In the genomic region with DNA sequence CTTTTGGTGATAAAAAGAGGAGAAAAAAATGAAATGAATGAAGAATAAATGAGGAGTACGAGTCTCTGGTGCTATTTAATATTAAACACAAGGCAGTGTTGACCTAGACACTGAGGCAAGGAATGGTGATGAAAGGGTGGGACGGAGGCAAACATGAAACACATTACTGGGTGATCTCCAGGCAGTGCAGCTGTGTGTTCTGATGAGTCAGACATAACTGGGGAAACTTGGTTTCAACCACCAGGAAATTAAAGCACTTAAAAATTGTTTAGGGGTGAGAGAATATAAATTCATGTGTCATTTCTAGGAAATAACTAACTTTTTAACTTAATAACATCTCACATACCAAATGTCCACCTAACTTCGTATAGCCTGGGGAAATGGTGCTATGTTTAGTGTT, we compare ENCODE assay signal across 9 cellular contexts. TPM values are rescaled to one million over a fixed set of nuclear protein-coding genes. Genes with fewer than 3 reads are reported as not detected.
A peak's percentile ranks its signal among the peaks of the same experiment; 100 is the strongest.
DNase-seq lines count a peak whose midpoint lies in the region; ATAC-seq, FAIRE-seq and TF ChIP-seq lines count a peak whose summit lies in the region.
"Had no signal": no experiment of that assay in that cellular context is flagged by ENCODE, and none has a peak within 500 bp of the region (broad histone marks: within the 10 kb centered on the region; RNA-seq: fewer than 3 reads in every experiment).

No MANE protein-coding gene starts in this region.

- no peak overlapping the region for H3K23ac ChIP-seq in mesenchymal stem cell (ENCODE audit: low read length in 2 of 2)

- H3K27ac Mint-ChIP-seq in mesothelial cell of epicardium: no peak overlapping the region

- no peaks in the 10 kb centered on the region for H3K9me2 ChIP-seq in MM.1S (replicated peaks; ENCODE audit: insufficient read depth, low read length)

- H2BK12ac ChIP-seq in mesenchymal stem cell (ENCODE audit: low read length in 2 of 2): no peak overlapping the region

- H3K27ac ChIP-seq in MM.1S (ENCODE audit: low read length) (peak overlapping the region; percentile 56; the same call in 1 of the 2 replicates), mesenchymal stem cell (ENCODE audit: low read length, poor library complexity, severe bottlenecking) (peak overlapping the region; percentile 93)

- no peaks in the 10 kb centered on the region for H3K9me3 Mint-ChIP-seq in mesothelial cell of epicardium

- H3K4me1 ChIP-seq in MM.1S (ENCODE audit: low read length) (peaks cover 44% of the 10 kb centered on the region), mesenchymal stem cell (ENCODE audit: control insufficient read depth, insufficient read depth, low read depth, low read length) (peaks cover 3% of the 10 kb centered on the region)

- H3K36me3 Mint-ChIP-seq in mesothelial cell of epicardium: no peaks in the 10 kb centered on the region

- H2AK5ac ChIP-seq in mesenchymal stem cell (ENCODE audit: low read length, severe bottlenecking): no peak overlapping the region

- H3K36me3 ChIP-seq in MM.1S (replicated peaks; ENCODE audit: insufficient read depth, low read length) (no peaks in the 10 kb centered on the region), bronchial epithelial cell (ENCODE audit: control insufficient read depth, insufficient read depth, low read length) (no peaks in the 10 kb centered on the region), mesenchymal stem cell (ENCODE audit: control insufficient read depth in 1 of 2, insufficient read depth in 2 of 2, low read depth in 1 of 2, low read length in 2 of 2) (no peaks in the 10 kb centered on the region)

- no peaks in the 10 kb centered on the region for H4K20me1 ChIP-seq in MM.1S (ENCODE audit: insufficient read depth, low read length)

- H3K79me2 ChIP-seq in MM.1S (ENCODE audit: low read length): no peaks in the 10 kb centered on the region

- no peak overlapping the region for H2AFZ ChIP-seq in MM.1S (ENCODE audit: low read length)
- H2AFZ ChIP-seq in mesenchymal stem cell (ENCODE audit: low read depth, low read length): no peak overlapping the region

- peaks cover 22% of the 10 kb centered on the region for H3F3A ChIP-seq in MM.1S (ENCODE audit: insufficient read depth, low read length)

- no peak overlapping the region for H3K9ac ChIP-seq in MM.1S (ENCODE audit: low read length)
- H3K9ac ChIP-seq in mesenchymal stem cell (ENCODE audit: low read length): peak overlapping the region; percentile 9

- 6% methylated on average over 2 of the region's 3 CpGs for WGBS in mesenchymal stem cell

- no peak for TF ChIP-seq CTCF in MM.1S (IDR thresholded peaks at IDR 0.05; ENCODE audit: low read length)
- no peak for TF ChIP-seq CTCF in bronchial epithelial cell (IDR thresholded peaks at IDR 0.05; ENCODE audit: insufficient read depth, low read length, severe bottlenecking)
- no peak for TF ChIP-seq CTCF in mesothelial cell of epicardium (IDR thresholded peaks at IDR 0.05; ENCODE audit: unreplicated experiment)

- DNase-seq in COLO668 (lab: John Stamatoyannopoulos, UW; ENCODE audit: unreplicated experiment) (peak; percentile 45), MM.1S (peak; percentile 53), bronchial epithelial cell (ENCODE audit: low read depth) (peak; percentile 92), mesenchymal stem cell (peak; percentile 71), mesothelial cell of epicardium (ENCODE audit: low spot score in 2 of 2, unreplicated experiment in 2 of 2) (no peak), frontal cortex (ENCODE audit: low spot score in 2 of 2) (no peak)
- DNase-seq: left cardiac atrium had no signal

- H3K4ac ChIP-seq in mesenchymal stem cell (ENCODE audit: low read depth in 1 of 2, low read length in 2 of 2): no peak overlapping the region

- H2BK5ac ChIP-seq in mesenchymal stem cell (ENCODE audit: low read depth, low read length, poor library complexity, severe bottlenecking): peak overlapping the region; percentile 66

- peak; percentile 43 for FAIRE-seq in bronchial epithelial cell (lab: Jason Lieb, UNC)
- FAIRE-seq in frontal cortex (lab: Jason Lieb, UNC): no peak

- H3K4me1 Mint-ChIP-seq in mesothelial cell of epicardium: no peaks in the 10 kb centered on the region

- H3K27me3 ChIP-seq in MM.1S (replicated peaks; ENCODE audit: insufficient read depth, low read length) (no peaks in the 10 kb centered on the region), bronchial epithelial cell (ENCODE audit: control insufficient read depth, insufficient read depth, low read length) (no peaks in the 10 kb centered on the region), mesenchymal stem cell (ENCODE audit: control insufficient read depth in 1 of 2, insufficient read depth in 1 of 2, low read length in 2 of 2) (no peaks in the 10 kb centered on the region)

- H3K4me3 ChIP-seq in MM.1S (ENCODE audit: low read length): no peak overlapping the region
- H3K4me3 ChIP-seq in bronchial epithelial cell (ENCODE audit: low read depth, low read length): no peak overlapping the region
- H3K4me3 ChIP-seq in mesenchymal stem cell (ENCODE audit: insufficient read depth in 1 of 2, low read depth in 1 of 2, low read length in 2 of 2): no peak overlapping the region

- H3K4me3 Mint-ChIP-seq in mesothelial cell of epicardium: no peak overlapping the region

- H3K18ac ChIP-seq in mesenchymal stem cell (ENCODE audit: low read depth in 1 of 2, low read length in 2 of 2): no peak overlapping the region

- no peaks in the 10 kb centered on the region for H3K9me3 ChIP-seq in MM.1S (replicated peaks; ENCODE audit: insufficient read depth, low read length)
- H3K9me3 ChIP-seq in mesenchymal stem cell (ENCODE audit: control insufficient read depth, low read length): no peaks in the 10 kb centered on the region

- no peak overlapping the region for H2BK120ac ChIP-seq in mesenchymal stem cell (ENCODE audit: low read depth, low read length)

- H3K79me1 ChIP-seq in mesenchymal stem cell (replicated peaks; ENCODE audit: low read length, poor library complexity, severe bottlenecking): no peaks in the 10 kb centered on the region

- peaks cover 15% of the 10 kb centered on the region for H3K27me3 Mint-ChIP-seq in mesothelial cell of epicardium (ENCODE audit: low read depth)

- H3K14ac ChIP-seq in mesenchymal stem cell (ENCODE audit: low read length in 2 of 2): no peak overlapping the region

- H3K4me2 ChIP-seq in MM.1S (ENCODE audit: low read depth, low read length): peak overlapping the region; percentile 18; the same call in 1 of the 2 replicates
- no peak overlapping the region for H3K4me2 ChIP-seq in mesenchymal stem cell (ENCODE audit: low read length, poor library complexity, severe bottlenecking)

- ATAC-seq in GM21825 (IDR thresholded peaks at IDR 0.05; ENCODE audit: unreplicated experiment) (no peak), HG02870 (IDR thresholded peaks at IDR 0.05; ENCODE audit: unreplicated experiment) (no peak)

- no peak overlapping the region for H4K8ac ChIP-seq in mesenchymal stem cell (ENCODE audit: low read length)

- no peak overlapping the region for H4K91ac ChIP-seq in mesenchymal stem cell (ENCODE audit: low read length)

- no peak overlapping the region for H2BK15ac ChIP-seq in mesenchymal stem cell (ENCODE audit: low read depth, poor library complexity, severe bottlenecking)

RNA-seq across cellular contexts. Expression of a gene that starts 19.7 kb away (rescaled TPM):
- total RNA-seq in bronchial epithelial cell (0.26 TPM in 1 of 2 replicates, not detected in the other), mesothelial cell of epicardium (0.16 to 0.20 TPM (median 0.18 TPM) in 3 replicates), frontal cortex (0.41 TPM)
- 6.8 TPM for polyA plus RNA-seq in mesenchymal stem cell (2013, experiment 1 of 2)
- polyA plus RNA-seq in mesenchymal stem cell (2013, experiment 2 of 2): 7.1 TPM

RNA-seq across cellular contexts. Expression of a gene that starts 36.3 kb away (rescaled TPM):
- 1.6 TPM in 1 of 2 replicates, not detected in the other for total RNA-seq in bronchial epithelial cell
- 0.14 TPM for polyA plus RNA-seq in mesenchymal stem cell (2013, experiment 1 of 2)
- not detected for polyA plus RNA-seq in mesenchymal stem cell (2013, experiment 2 of 2)
- total RNA-seq in mesothelial cell of epicardium: not detected in 3 replicates
- total RNA-seq in frontal cortex: 0.41 TPM
- total RNA-seq: left cardiac atrium had no signal

RNA-seq across cellular contexts. Expression of a gene that starts 52.4 kb away (rescaled TPM):
- total RNA-seq in bronchial epithelial cell (4.2 and 5.2 TPM in 2 replicates), mesothelial cell of epicardium (0.47 to 0.77 TPM (median 0.74 TPM) in 3 replicates), frontal cortex (1.2 TPM)
- 274 TPM for polyA plus RNA-seq in mesenchymal stem cell (2013, experiment 1 of 2)
- 286 TPM for polyA plus RNA-seq in mesenchymal stem cell (2013, experiment 2 of 2)

Comparison
In these comparisons a context has a peak if more than half of its experiments do, and no peak if none do; other contexts are left out.
1. DNase-seq: peak in COLO668 (single experiment), MM.1S (single experiment), bronchial epithelial cell (single experiment) and mesenchymal stem cell (single experiment); none in mesothelial cell of epicardium (0 of 2) and frontal cortex (0 of 2).